In the genomic region with DNA sequence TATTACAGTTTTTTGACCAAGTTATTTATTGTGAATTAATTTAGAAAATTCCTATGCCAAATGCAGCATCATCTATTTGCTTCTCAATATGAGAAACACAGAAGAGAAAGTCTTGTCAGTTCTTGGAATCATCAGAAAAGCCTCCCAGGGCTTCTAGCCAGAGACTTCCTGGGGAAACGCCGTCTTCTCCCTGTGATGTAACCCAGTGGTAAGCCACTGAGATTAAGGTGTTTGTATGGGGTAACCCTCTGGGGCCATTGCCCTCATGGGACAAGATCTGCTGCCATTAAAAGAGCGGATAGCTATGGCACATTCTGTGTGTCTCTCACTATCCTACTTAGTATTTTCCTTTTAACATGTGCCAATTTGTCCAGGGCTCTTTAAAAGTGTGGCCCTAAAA, we compare ENCODE assay signal across 1 cellular context.
TF ChIP-seq lines count a peak whose summit lies in the region.

No MANE protein-coding gene starts in this region.

TF ChIP-seq in GM12878, 131 proteins besides CTCF, POLR2A, EP300 and RAD21:
- TF ChIP-seq JUND (IDR thresholded peaks at IDR 0.05; ENCODE audit: low read depth, low read length) (no peak), TAF1 (IDR thresholded peaks at IDR 0.05; ENCODE audit: borderline replicate concordance, low read depth, low read length) (no peak), SIN3A (IDR thresholded peaks at IDR 0.05; ENCODE audit: low read depth, low read length) (no peak), MEF2B (IDR thresholded peaks at IDR 0.05; ENCODE audit: partially characterized antibody, poor library complexity, severe bottlenecking) (no peak), MEF2A (IDR thresholded peaks at IDR 0.05; ENCODE audit: insufficient read depth, low read depth, low read length) (no peak), IKZF1 (conservative IDR thresholded peaks at IDR 0.05) (no peak), CEBPB (IDR thresholded peaks at IDR 0.05; ENCODE audit: borderline replicate concordance in 1 of 2, low read depth in 2 of 2, low read length in 2 of 2) (no peak), SIX5 (IDR thresholded peaks at IDR 0.05; ENCODE audit: low read depth, low read length, severe bottlenecking) (no peak), ZNF384 (IDR thresholded peaks at IDR 0.05; ENCODE audit: borderline replicate concordance, low read depth, low read length) (no peak), SMAD1 (IDR thresholded peaks at IDR 0.05; ENCODE audit: low read depth, partially characterized antibody) (no peak), TARDBP (IDR thresholded peaks at IDR 0.05; ENCODE audit: borderline replicate concordance) (no peak), YY1 (IDR thresholded peaks at IDR 0.05; ENCODE audit: low read depth, low read length) (no peak), CREB1 (IDR thresholded peaks at IDR 0.05; ENCODE audit: low read depth) (no peak)
- TF ChIP-seq, protein P1, sequence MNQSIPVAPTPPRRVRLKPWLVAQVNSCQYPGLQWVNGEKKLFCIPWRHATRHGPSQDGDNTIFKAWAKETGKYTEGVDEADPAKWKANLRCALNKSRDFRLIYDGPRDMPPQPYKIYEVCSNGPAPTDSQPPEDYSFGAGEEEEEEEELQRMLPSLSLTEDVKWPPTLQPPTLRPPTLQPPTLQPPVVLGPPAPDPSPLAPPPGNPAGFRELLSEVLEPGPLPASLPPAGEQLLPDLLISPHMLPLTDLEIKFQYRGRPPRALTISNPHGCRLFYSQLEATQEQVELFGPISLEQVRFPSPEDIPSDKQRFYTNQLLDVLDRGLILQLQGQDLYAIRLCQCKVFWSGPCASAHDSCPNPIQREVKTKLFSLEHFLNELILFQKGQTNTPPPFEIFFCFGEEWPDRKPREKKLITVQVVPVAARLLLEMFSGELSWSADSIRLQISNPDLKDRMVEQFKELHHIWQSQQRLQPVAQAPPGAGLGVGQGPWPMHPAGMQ (IDR thresholded peaks at IDR 0.05; ENCODE audit: borderline replicate concordance) = no peak
- TF ChIP-seq, protein P2, sequence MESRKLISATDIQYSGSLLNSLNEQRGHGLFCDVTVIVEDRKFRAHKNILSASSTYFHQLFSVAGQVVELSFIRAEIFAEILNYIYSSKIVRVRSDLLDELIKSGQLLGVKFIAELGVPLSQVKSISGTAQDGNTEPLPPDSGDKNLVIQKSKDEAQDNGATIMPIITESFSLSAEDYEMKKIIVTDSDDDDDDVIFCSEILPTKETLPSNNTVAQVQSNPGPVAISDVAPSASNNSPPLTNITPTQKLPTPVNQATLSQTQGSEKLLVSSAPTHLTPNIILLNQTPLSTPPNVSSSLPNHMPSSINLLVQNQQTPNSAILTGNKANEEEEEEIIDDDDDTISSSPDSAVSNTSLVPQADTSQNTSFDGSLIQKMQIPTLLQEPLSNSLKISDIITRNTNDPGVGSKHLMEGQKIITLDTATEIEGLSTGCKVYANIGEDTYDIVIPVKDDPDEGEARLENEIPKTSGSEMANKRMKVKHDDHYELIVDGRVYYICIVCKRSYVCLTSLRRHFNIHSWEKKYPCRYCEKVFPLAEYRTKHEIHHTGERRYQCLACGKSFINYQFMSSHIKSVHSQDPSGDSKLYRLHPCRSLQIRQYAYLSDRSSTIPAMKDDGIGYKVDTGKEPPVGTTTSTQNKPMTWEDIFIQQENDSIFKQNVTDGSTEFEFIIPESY (IDR thresholded peaks at IDR 0.05) = no peak
- TF ChIP-seq, protein P3, sequence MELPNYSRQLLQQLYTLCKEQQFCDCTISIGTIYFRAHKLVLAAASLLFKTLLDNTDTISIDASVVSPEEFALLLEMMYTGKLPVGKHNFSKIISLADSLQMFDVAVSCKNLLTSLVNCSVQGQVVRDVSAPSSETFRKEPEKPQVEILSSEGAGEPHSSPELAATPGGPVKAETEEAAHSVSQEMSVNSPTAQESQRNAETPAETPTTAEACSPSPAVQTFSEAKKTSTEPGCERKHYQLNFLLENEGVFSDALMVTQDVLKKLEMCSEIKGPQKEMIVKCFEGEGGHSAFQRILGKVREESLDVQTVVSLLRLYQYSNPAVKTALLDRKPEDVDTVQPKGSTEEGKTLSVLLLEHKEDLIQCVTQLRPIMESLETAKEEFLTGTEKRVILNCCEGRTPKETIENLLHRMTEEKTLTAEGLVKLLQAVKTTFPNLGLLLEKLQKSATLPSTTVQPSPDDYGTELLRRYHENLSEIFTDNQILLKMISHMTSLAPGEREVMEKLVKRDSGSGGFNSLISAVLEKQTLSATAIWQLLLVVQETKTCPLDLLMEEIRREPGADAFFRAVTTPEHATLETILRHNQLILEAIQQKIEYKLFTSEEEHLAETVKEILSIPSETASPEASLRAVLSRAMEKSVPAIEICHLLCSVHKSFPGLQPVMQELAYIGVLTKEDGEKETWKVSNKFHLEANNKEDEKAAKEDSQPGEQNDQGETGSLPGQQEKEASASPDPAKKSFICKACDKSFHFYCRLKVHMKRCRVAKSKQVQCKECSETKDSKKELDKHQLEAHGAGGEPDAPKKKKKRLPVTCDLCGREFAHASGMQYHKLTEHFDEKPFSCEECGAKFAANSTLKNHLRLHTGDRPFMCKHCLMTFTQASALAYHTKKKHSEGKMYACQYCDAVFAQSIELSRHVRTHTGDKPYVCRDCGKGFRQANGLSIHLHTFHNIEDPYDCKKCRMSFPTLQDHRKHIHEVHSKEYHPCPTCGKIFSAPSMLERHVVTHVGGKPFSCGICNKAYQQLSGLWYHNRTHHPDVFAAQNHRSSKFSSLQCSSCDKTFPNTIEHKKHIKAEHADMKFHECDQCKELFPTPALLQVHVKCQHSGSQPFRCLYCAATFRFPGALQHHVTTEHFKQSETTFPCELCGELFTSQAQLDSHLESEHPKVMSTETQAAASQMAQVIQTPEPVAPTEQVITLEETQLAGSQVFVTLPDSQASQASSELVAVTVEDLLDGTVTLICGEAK (IDR thresholded peaks at IDR 0.05; ENCODE audit: borderline replicate concordance) = no peak
- TF ChIP-seq, protein P4, sequence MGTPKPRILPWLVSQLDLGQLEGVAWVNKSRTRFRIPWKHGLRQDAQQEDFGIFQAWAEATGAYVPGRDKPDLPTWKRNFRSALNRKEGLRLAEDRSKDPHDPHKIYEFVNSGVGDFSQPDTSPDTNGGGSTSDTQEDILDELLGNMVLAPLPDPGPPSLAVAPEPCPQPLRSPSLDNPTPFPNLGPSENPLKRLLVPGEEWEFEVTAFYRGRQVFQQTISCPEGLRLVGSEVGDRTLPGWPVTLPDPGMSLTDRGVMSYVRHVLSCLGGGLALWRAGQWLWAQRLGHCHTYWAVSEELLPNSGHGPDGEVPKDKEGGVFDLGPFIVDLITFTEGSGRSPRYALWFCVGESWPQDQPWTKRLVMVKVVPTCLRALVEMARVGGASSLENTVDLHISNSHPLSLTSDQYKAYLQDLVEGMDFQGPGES (IDR thresholded peaks at IDR 0.05) = no peak
TF ChIP-seq in GM12878: peak in this region for 0.
